In genomic region chr4:11543710-11544109, GRCh38 we compare ENCODE assay signal across 16 cellular contexts.
A peak's percentile ranks its signal among the peaks of the same experiment; 100 is the strongest.
DNase-seq lines count a peak whose midpoint lies in the region; ATAC-seq and TF ChIP-seq lines count a peak whose summit lies in the region.
"Had no signal": no experiment of that assay in that cellular context is flagged by ENCODE, and none has a peak within 500 bp of the region (broad histone marks: within the 10 kb centered on the region; RNA-seq: fewer than 3 reads in every experiment).

No MANE protein-coding gene starts in this region.

- peaks cover 8% of the 10 kb centered on the region for H3K4me1 Mint-ChIP-seq in stimulated activated naive CD8-positive, alpha-beta T cell treated with anti-CD3 and anti-CD28 coated beads, Interleukin-15, amount 100 ng/mL, for 72 hours
- H3K4me1 Mint-ChIP-seq: CD4-positive, CD25-positive, alpha-beta regulatory T cell had no signal

- ATAC-seq in PC-3, result peak; percentile 52
- peak; percentile 57 for ATAC-seq in esophagus mucosa
- ATAC-seq in GM21447 (IDR thresholded peaks at IDR 0.05; ENCODE audit: unreplicated experiment), result no peak
- ATAC-seq in stimulated activated naive CD8-positive, alpha-beta T cell treated with anti-CD3 and anti-CD28 coated beads, Interleukin-15, amount 100 ng/mL, for 72 hours, result no peak
- ATAC-seq: K562, T-cell had no signal

- H3K36me3 ChIP-seq in PC-3 (ENCODE audit: low read depth, low read length), result no peaks in the 10 kb centered on the region
- no peaks in the 10 kb centered on the region for H3K36me3 ChIP-seq in muscle layer of duodenum (ENCODE audit: control insufficient read depth in 1 of 2, insufficient read depth in 2 of 2, low read length in 2 of 2)
- no peaks in the 10 kb centered on the region for H3K36me3 ChIP-seq in tibial artery
- H3K36me3 ChIP-seq in esophagus squamous epithelium, result no peaks in the 10 kb centered on the region
- H3K36me3 ChIP-seq: esophagus muscularis mucosa had no signal

- H3F3A ChIP-seq in PC-3 (ENCODE audit: low read length, unreplicated experiment), result peaks cover 6% of the 10 kb centered on the region

- TF ChIP-seq POLR2A in esophagus squamous epithelium (IDR thresholded peaks at IDR 0.05), result no peak

- H3K4me3 ChIP-seq in PC-3 (ENCODE audit: low read length) (peak overlapping the region; percentile 25; the same call in 1 of the 2 replicates), muscle layer of duodenum (ENCODE audit: low read depth in 1 of 2, low read length in 2 of 2) (no peak overlapping the region), tibial artery (no peak overlapping the region), esophagus squamous epithelium (no peak overlapping the region)
- H3K4me3 ChIP-seq: esophagus muscularis mucosa, K562 had no signal

- TF ChIP-seq CTCF in PC-3 (conservative IDR thresholded peaks at IDR 0.05; ENCODE audit: low read depth, low read length) (no peak), tibial artery (IDR thresholded peaks at IDR 0.05) (no peak), esophagus squamous epithelium (IDR thresholded peaks at IDR 0.05) (no peak)

- H3K27ac ChIP-seq in PC-3 (ENCODE audit: low read length) (peak overlapping the region; percentile 99), muscle layer of duodenum (ENCODE audit: low read length) (peak overlapping the region; percentile 24), tibial artery (no peak overlapping the region), esophagus squamous epithelium (peak overlapping the region in 2 of 4 donors; percentile 47 to 51)

- no peak overlapping the region for H3K27ac Mint-ChIP-seq in stimulated activated naive CD8-positive, alpha-beta T cell treated with anti-CD3 and anti-CD28 coated beads, Interleukin-15, amount 100 ng/mL, for 72 hours
- H3K27ac Mint-ChIP-seq: CD4-positive, CD25-positive, alpha-beta regulatory T cell; mesothelial cell of epicardium; stimulated activated naive CD8-positive, alpha-beta T cell treated with anti-CD3 and anti-CD28 coated beads, Interleukin-15, Interleukin-2, amounts not matched to agents 100 ng/mL and 50 ng/mL, for 24 hours; T-cell had no signal

- H3K27me3 ChIP-seq in PC-3 (ENCODE audit: low read length), result no peaks in the 10 kb centered on the region
- H3K27me3 ChIP-seq in muscle layer of duodenum (ENCODE audit: low read depth, low read length), result no peaks in the 10 kb centered on the region
- no peaks in the 10 kb centered on the region for H3K27me3 ChIP-seq in tibial artery
- H3K27me3 ChIP-seq in esophagus squamous epithelium, result no peaks in the 10 kb centered on the region
- H3K27me3 ChIP-seq: esophagus muscularis mucosa had no signal

- no TSS peak for BruUV-seq in PC-3 (replicated peaks; lab: Mats Ljungman, UMichigan)

- peaks cover 38% of the 10 kb centered on the region for H3K4me1 ChIP-seq in PC-3 (ENCODE audit: insufficient read depth, low read length)
- peaks cover 0 to 5% of the 10 kb centered on the region in 2 donors for H3K4me1 ChIP-seq in muscle layer of duodenum (ENCODE audit: control insufficient read depth in 1 of 2, insufficient read depth in 2 of 2, low read length in 2 of 2)
- H3K4me1 ChIP-seq in tibial artery, result no peaks in the 10 kb centered on the region
- peaks cover 0 to 33% (median 5%) of the 10 kb centered on the region in 3 donors for H3K4me1 ChIP-seq in esophagus squamous epithelium

- H3K9me3 Mint-ChIP-seq in stimulated activated naive CD8-positive, alpha-beta T cell treated with anti-CD3 and anti-CD28 coated beads, Interleukin-15, amount 100 ng/mL, for 72 hours, result no peaks in the 10 kb centered on the region
- H3K9me3 Mint-ChIP-seq: mesothelial cell of epicardium; stimulated activated naive CD8-positive, alpha-beta T cell treated with anti-CD3 and anti-CD28 coated beads, Interleukin-15, Interleukin-2, amounts not matched to agents 100 ng/mL and 50 ng/mL, for 24 hours; T-cell had no signal

- peak overlapping the region; percentile 8; the same call in 1 of the 2 replicates for H2AFZ ChIP-seq in PC-3 (ENCODE audit: low read length)

- CTCF ChIA-PET in PC-3 (lab: Charles Lee), result no interaction called here

- no peaks in the 10 kb centered on the region for H4K20me1 ChIP-seq in PC-3 (ENCODE audit: low read length)

- H3K9me3 ChIP-seq in PC-3 (ENCODE audit: low read length) (no peaks in the 10 kb centered on the region), muscle layer of duodenum (ENCODE audit: control insufficient read depth in 1 of 2, low read length in 2 of 2) (no peaks in the 10 kb centered on the region), tibial artery (no peaks in the 10 kb centered on the region), esophagus squamous epithelium (no peaks in the 10 kb centered on the region)
- H3K9me3 ChIP-seq: esophagus muscularis mucosa had no signal

- POLR2A ChIA-PET in PC-3 (lab: Charles Lee; ENCODE audit: unreplicated experiment), result no interaction called here

- no peaks in the 10 kb centered on the region for H3K9me2 ChIP-seq in PC-3 (replicated peaks; ENCODE audit: low read length)

- intact Hi-C loops in PC-3 (cut with micrococcal nuclease) (loop anchor here (1.0 to 5.0 kb wide), 4 partner anchors 38 to 179 kb away; no protein-coding TSS in a partner anchor), tibial artery (cut with DNase I; ENCODE audit: low total_unique reads) (no loop called here), esophagus squamous epithelium (cut with DNase I) (no loop called here)

- H3K4me3 Mint-ChIP-seq in stimulated activated naive CD8-positive, alpha-beta T cell treated with anti-CD3 and anti-CD28 coated beads, Interleukin-15, amount 100 ng/mL, for 72 hours, result no peak overlapping the region
- H3K4me3 Mint-ChIP-seq: CD4-positive, CD25-positive, alpha-beta regulatory T cell; mesothelial cell of epicardium; stimulated activated naive CD8-positive, alpha-beta T cell treated with anti-CD3 and anti-CD28 coated beads, Interleukin-15, Interleukin-2, amounts not matched to agents 100 ng/mL and 50 ng/mL, for 24 hours; T-cell had no signal

- peak overlapping the region; percentile 74 for H3K9ac ChIP-seq in PC-3 (ENCODE audit: low read length)

- 3 to 20% methylated on average over 2 of the region's 2 CpGs for WGBS in esophagus squamous epithelium, 2 donors

- no peaks in the 10 kb centered on the region for H3K27me3 Mint-ChIP-seq in stimulated activated naive CD8-positive, alpha-beta T cell treated with anti-CD3 and anti-CD28 coated beads, Interleukin-15, amount 100 ng/mL, for 72 hours
- H3K27me3 Mint-ChIP-seq: CD4-positive, CD25-positive, alpha-beta regulatory T cell; stimulated activated naive CD8-positive, alpha-beta T cell treated with anti-CD3 and anti-CD28 coated beads, Interleukin-15, Interleukin-2, amounts not matched to agents 100 ng/mL and 50 ng/mL, for 24 hours had no signal

- H3K79me2 ChIP-seq in PC-3 (ENCODE audit: low read length), result no peaks in the 10 kb centered on the region

- DNase-seq in CD1c-positive myeloid dendritic cell (ENCODE audit: extremely low spot score), result peak; percentile 59
- DNase-seq in PC-3, result peak; percentile 73
- no peak for DNase-seq in tibial artery
- DNase-seq in esophagus squamous epithelium (lab: John Stamatoyannopoulos, UW), result no peak
- DNase-seq in stimulated activated naive CD8-positive, alpha-beta T cell treated with anti-CD3 and anti-CD28 coated beads, Interleukin-15, amount 100 ng/mL, for 72 hours, result no peak
- DNase-seq: amniotic stem cell, NCI-H524 treated with DMSO at 0.1 percent for 48 hours, T-cell had no signal

- peak overlapping the region; percentile 69 for H3K4me2 ChIP-seq in PC-3 (ENCODE audit: low read length)

Comparison
In these comparisons a context has a peak if more than half of its experiments do, and no peak if none do; other contexts are left out.
1. DNase-seq: peak in CD1c-positive myeloid dendritic cell (single experiment) and PC-3 (single experiment); none in tibial artery (0 of 2), esophagus squamous epithelium (single experiment) and stimulated activated naive CD8-positive, alpha-beta T cell treated with anti-CD3 and anti-CD28 coated beads, Interleukin-15, amount 100 ng/mL, for 72 hours (0 of 2).
2. ATAC-seq: peak in PC-3 (single experiment) and esophagus mucosa (single experiment); none in GM21447 (single experiment) and stimulated activated naive CD8-positive, alpha-beta T cell treated with anti-CD3 and anti-CD28 coated beads, Interleukin-15, amount 100 ng/mL, for 72 hours (single experiment).
3. H3K27ac ChIP-seq: peak in PC-3 (single experiment) and muscle layer of duodenum (single experiment); none in tibial artery (0 of 2).